In genomic region chr15:88860212-88860611, GRCh38 we compare ENCODE assay signal across 14 cellular contexts. TPM values are rescaled to one million over a fixed set of nuclear protein-coding genes. Genes with fewer than 3 reads are reported as not detected.
DNase-seq lines count a peak whose midpoint lies in the region; ATAC-seq and TF ChIP-seq lines count a peak whose summit lies in the region.
"Had no signal": no experiment of that assay in that cellular context is flagged by ENCODE, and none has a peak within 500 bp of the region (broad histone marks: within the 10 kb centered on the region; RNA-seq: fewer than 3 reads in every experiment).

No MANE protein-coding gene starts in this region.

- H3K4me3 Mint-ChIP-seq in natural killer cell treated with Interleukin-12 subunit alpha and Interleukin-12 subunit beta and Interleukin-15 and Interleukin-18, amount 100 ng/mL, for 72 hours: no peak overlapping the region
- no peak overlapping the region for H3K4me3 Mint-ChIP-seq in natural killer cell
- H3K4me3 Mint-ChIP-seq in nephron progenitor cell: no peak overlapping the region
- H3K4me3 Mint-ChIP-seq: B cell; CD4-positive, alpha-beta T cell; CD8-positive, alpha-beta T cell had no signal

- H3K27me3 Mint-ChIP-seq in natural killer cell treated with Interleukin-12 subunit alpha and Interleukin-12 subunit beta and Interleukin-15 and Interleukin-18, amount 100 ng/mL, for 72 hours: peaks cover 0 to 6% of the 10 kb centered on the region in 2 donors
- H3K27me3 Mint-ChIP-seq in natural killer cell (ENCODE audit: low read depth in 2 of 2) (peaks cover 0 to under 1% of the 10 kb centered on the region in 2 donors), nephron progenitor cell (ENCODE audit: low read depth, poor library complexity) (peaks cover 17% of the 10 kb centered on the region)
- H3K27me3 Mint-ChIP-seq: CD4-positive, alpha-beta T cell had no signal

- intact Hi-C loops in natural killer cell (cut with micrococcal nuclease): no loop called here

- ATAC-seq in natural killer cell treated with Interleukin-12 subunit alpha and Interleukin-12 subunit beta and Interleukin-15 and Interleukin-18, amount 100 ng/mL, for 72 hours: no peak
- ATAC-seq in natural killer cell: no peak
- ATAC-seq: CD8-positive, alpha-beta T cell had no signal

- peak; percentile 23 for DNase-seq in natural killer cell treated with Interleukin-12 subunit alpha and Interleukin-12 subunit beta and Interleukin-15 and Interleukin-18, amount 100 ng/mL, for 72 hours (ENCODE audit: low spot score)
- DNase-seq in natural killer cell (no peak), nephron progenitor cell (no peak), NCI-H1694 (lab: John Stamatoyannopoulos, UW) (no peak), glomerular visceral epithelial cell (ENCODE audit: extremely low spot score) (no peak)
- DNase-seq: AML-193; Caco-2; Calu3; CD4-positive, alpha-beta T cell; CD8-positive, alpha-beta T cell; DMS79 treated with DMSO at 0.1 percent for 48 hours; GF-D8 had no signal

- H3K27ac Mint-ChIP-seq in natural killer cell treated with Interleukin-12 subunit alpha and Interleukin-12 subunit beta and Interleukin-15 and Interleukin-18, amount 100 ng/mL, for 72 hours: no peak overlapping the region
- H3K27ac Mint-ChIP-seq in natural killer cell (no peak overlapping the region), nephron progenitor cell (peak overlapping the region; percentile 32)
- H3K27ac Mint-ChIP-seq: B cell; CD4-positive, alpha-beta T cell; CD8-positive, alpha-beta T cell had no signal

- no peaks in the 10 kb centered on the region for H3K4me1 Mint-ChIP-seq in natural killer cell treated with Interleukin-12 subunit alpha and Interleukin-12 subunit beta and Interleukin-15 and Interleukin-18, amount 100 ng/mL, for 72 hours (ENCODE audit: low read depth in 2 of 2)
- H3K4me1 Mint-ChIP-seq in natural killer cell (no peaks in the 10 kb centered on the region), nephron progenitor cell (peaks cover 11% of the 10 kb centered on the region)
- H3K4me1 Mint-ChIP-seq: B cell had no signal

- TF ChIP-seq CTCF in natural killer cell (IDR thresholded peaks at IDR 0.05) (no peak), nephron progenitor cell (IDR thresholded peaks at IDR 0.05) (no peak)

- no peaks in the 10 kb centered on the region for H3K36me3 Mint-ChIP-seq in natural killer cell treated with Interleukin-12 subunit alpha and Interleukin-12 subunit beta and Interleukin-15 and Interleukin-18, amount 100 ng/mL, for 72 hours
- H3K36me3 Mint-ChIP-seq in natural killer cell: no peaks in the 10 kb centered on the region
- peaks cover 5% of the 10 kb centered on the region for H3K36me3 Mint-ChIP-seq in nephron progenitor cell (ENCODE audit: low read depth)
- H3K36me3 Mint-ChIP-seq: CD8-positive, alpha-beta T cell had no signal

- no peaks in the 10 kb centered on the region for H3K9me3 Mint-ChIP-seq in natural killer cell treated with Interleukin-12 subunit alpha and Interleukin-12 subunit beta and Interleukin-15 and Interleukin-18, amount 100 ng/mL, for 72 hours
- H3K9me3 Mint-ChIP-seq in natural killer cell: no peaks in the 10 kb centered on the region
- peaks cover 13% of the 10 kb centered on the region for H3K9me3 Mint-ChIP-seq in nephron progenitor cell
- H3K9me3 Mint-ChIP-seq: CD4-positive, alpha-beta T cell; CD8-positive, alpha-beta T cell had no signal

RNA-seq across cellular contexts. Expression of gene HAPLN3, which starts 35.1 kb away (rescaled TPM):
- 100 to 1,000 TPM; 138 to 203 TPM for total RNA-seq in natural killer cell treated with Interleukin-12 subunit alpha and Interleukin-12 subunit beta and Interleukin-15 and Interleukin-18, amount 100 ng/mL, for 72 hours
- total RNA-seq in natural killer cell: 10 to 100 TPM; 10.1 to 10.8 (median 10.4) TPM

RNA-seq across cellular contexts. Expression of gene MFGE8, which starts 53.0 kb away (rescaled TPM):
- total RNA-seq in natural killer cell treated with Interleukin-12 subunit alpha and Interleukin-12 subunit beta and Interleukin-15 and Interleukin-18, amount 100 ng/mL, for 72 hours: 10 to 100 TPM; 10.9 to 46.2 TPM
- total RNA-seq in natural killer cell: 100 to 1,000 TPM in 1 of 3 donors, 10 to 100 TPM in 2; 39.0 to 110 (median 72.5) TPM

RNA-seq across cellular contexts. Expression of gene ACAN, which starts 57.0 kb away (rescaled TPM):
- total RNA-seq in natural killer cell treated with Interleukin-12 subunit alpha and Interleukin-12 subunit beta and Interleukin-15 and Interleukin-18, amount 100 ng/mL, for 72 hours: under 1 TPM in 1 of 2 donors, not detected in 1; 0.05 TPM
- not detected for total RNA-seq in natural killer cell
- total RNA-seq: A172; B cell; Caco-2; Calu3; CD4-positive, alpha-beta T cell; CD8-positive, alpha-beta T cell had no signal

Comparison
In these comparisons a context has a peak if more than half of its experiments do, and no peak if none do; other contexts are left out.
1. RNA of gene HAPLN3, which starts 35.1 kb away (total RNA-seq): 138 to 203 TPM in natural killer cell treated with Interleukin-12 subunit alpha and Interleukin-12 subunit beta and Interleukin-15 and Interleukin-18, amount 100 ng/mL, for 72 hours; 10.1 to 10.8 TPM in natural killer cell; every median in the first group is over 10 times any median in the second.